ENCODE assay signal across 23 cellular contexts in the genomic region with DNA sequence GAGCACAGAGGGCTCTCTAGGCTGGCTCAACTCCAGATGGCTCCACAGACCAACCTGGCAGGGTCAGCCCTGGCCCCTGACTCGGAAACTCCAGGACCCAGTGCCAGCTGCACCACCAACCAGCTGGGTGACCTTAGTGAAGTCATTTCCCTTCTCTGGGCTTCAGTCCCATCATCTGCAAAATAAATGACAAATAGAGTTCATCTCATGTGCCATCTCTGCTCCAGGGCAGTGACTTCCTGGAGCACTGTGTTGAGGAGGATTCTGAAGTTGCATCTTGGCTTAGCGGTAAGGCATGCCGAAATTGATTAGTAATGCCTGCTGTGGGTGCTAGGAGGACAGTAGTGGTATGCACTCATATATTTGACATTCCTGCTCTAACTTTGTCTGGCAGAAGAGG. TPM values are rescaled to one million over a fixed set of nuclear protein-coding genes. Genes with fewer than 3 reads are reported as not detected.
A peak's percentile ranks its signal among the peaks of the same experiment; 100 is the strongest.
DNase-seq lines count a peak whose midpoint lies in the region; ATAC-seq and TF ChIP-seq lines count a peak whose summit lies in the region.
"Had no signal": no experiment of that assay in that cellular context is flagged by ENCODE, and none has a peak within 500 bp of the region (broad histone marks: within the 10 kb centered on the region; RNA-seq: fewer than 3 reads in every experiment).

No MANE protein-coding gene starts in this region.

- no peak overlapping the region for H3K4me3 ChIP-seq in uterus
- H3K4me3 ChIP-seq: lung, skin epidermis had no signal

- no peaks in the 10 kb centered on the region for H3K36me3 Mint-ChIP-seq in stimulated activated naive CD8-positive, alpha-beta T cell treated with anti-CD3 and anti-CD28 coated beads, Interleukin-15, Interleukin-2, amounts not matched to agents 100 ng/mL and 50 ng/mL, for 24 hours (ENCODE audit: low read depth)
- H3K36me3 Mint-ChIP-seq in T-helper 17 cell (ENCODE audit: low read depth) (peaks cover 6% of the 10 kb centered on the region), memory B cell (peaks cover 3% of the 10 kb centered on the region)

- ATAC-seq in stimulated activated naive CD8-positive, alpha-beta T cell treated with anti-CD3 and anti-CD28 coated beads, Interleukin-15, amount 100 ng/mL, for 72 hours, result no peak
- ATAC-seq in T-helper 17 cell (no peak), memory B cell (ENCODE audit: low read depth) (no peak), HG02840 (IDR thresholded peaks at IDR 0.05; ENCODE audit: low FRiP score, unreplicated experiment) (no peak)

- peak overlapping the region; percentile 66 for H3K27ac Mint-ChIP-seq in stimulated activated naive CD8-positive, alpha-beta T cell treated with anti-CD3 and anti-CD28 coated beads, Interleukin-15, Interleukin-2, amounts not matched to agents 100 ng/mL and 50 ng/mL, for 24 hours
- H3K27ac Mint-ChIP-seq in stimulated activated naive CD8-positive, alpha-beta T cell treated with anti-CD3 and anti-CD28 coated beads, Interleukin-15, amount 100 ng/mL, for 72 hours, result peak overlapping the region in 1 of 2 donors; percentile 87
- H3K27ac Mint-ChIP-seq in T-helper 17 cell (peak overlapping the region; percentile 95), memory B cell (peak overlapping the region; percentile 87)

- intact Hi-C loops in uterus (cut with DNase I; ENCODE audit: low total_unique reads), result no loop called here

- H3K27me3 Mint-ChIP-seq in stimulated activated naive CD8-positive, alpha-beta T cell treated with anti-CD3 and anti-CD28 coated beads, Interleukin-15, Interleukin-2, amounts not matched to agents 100 ng/mL and 50 ng/mL, for 24 hours, result no peaks in the 10 kb centered on the region
- no peaks in the 10 kb centered on the region for H3K27me3 Mint-ChIP-seq in stimulated activated naive CD8-positive, alpha-beta T cell treated with anti-CD3 and anti-CD28 coated beads, Interleukin-15, amount 100 ng/mL, for 72 hours
- H3K27me3 Mint-ChIP-seq in T-helper 17 cell, result no peaks in the 10 kb centered on the region
- H3K27me3 Mint-ChIP-seq in memory B cell, result no peaks in the 10 kb centered on the region

- TF ChIP-seq POLR2A in uterus (IDR thresholded peaks at IDR 0.05), result no peak

- no peaks in the 10 kb centered on the region for H3K9me3 Mint-ChIP-seq in stimulated activated naive CD8-positive, alpha-beta T cell treated with anti-CD3 and anti-CD28 coated beads, Interleukin-15, Interleukin-2, amounts not matched to agents 100 ng/mL and 50 ng/mL, for 24 hours
- peaks cover 0 to 4% of the 10 kb centered on the region in 2 donors for H3K9me3 Mint-ChIP-seq in stimulated activated naive CD8-positive, alpha-beta T cell treated with anti-CD3 and anti-CD28 coated beads, Interleukin-15, amount 100 ng/mL, for 72 hours
- H3K9me3 Mint-ChIP-seq in memory B cell, result no peaks in the 10 kb centered on the region
- H3K9me3 Mint-ChIP-seq: nephron had no signal

- H3K27ac ChIP-seq in uterus, result no peak overlapping the region
- H3K27ac ChIP-seq: RWPE1 had no signal

- TF ChIP-seq CTCF in uterus (IDR thresholded peaks at IDR 0.05), result no peak
- no peak for TF ChIP-seq CTCF in GM10266 (IDR thresholded peaks at IDR 0.05; ENCODE audit: control insufficient read depth, insufficient read depth, low read depth, missing control alignments)

- H3K9me3 ChIP-seq in T-helper 17 cell (ENCODE audit: control insufficient read depth, low read length, poor library complexity, severe bottlenecking), result no peaks in the 10 kb centered on the region
- H3K9me3 ChIP-seq in uterus, result no peaks in the 10 kb centered on the region

- peak overlapping the region; percentile 50 for H3K4me3 Mint-ChIP-seq in stimulated activated naive CD8-positive, alpha-beta T cell treated with anti-CD3 and anti-CD28 coated beads, Interleukin-15, Interleukin-2, amounts not matched to agents 100 ng/mL and 50 ng/mL, for 24 hours
- H3K4me3 Mint-ChIP-seq in stimulated activated naive CD8-positive, alpha-beta T cell treated with anti-CD3 and anti-CD28 coated beads, Interleukin-15, amount 100 ng/mL, for 72 hours, result no peak overlapping the region
- H3K4me3 Mint-ChIP-seq in T-helper 17 cell, result peak overlapping the region; percentile 77
- peak overlapping the region; percentile 22 for H3K4me3 Mint-ChIP-seq in memory B cell
- H3K4me3 Mint-ChIP-seq: nephron had no signal

- no peaks in the 10 kb centered on the region for H3K4me1 ChIP-seq in uterus

- H3K27me3 ChIP-seq in uterus, result no peaks in the 10 kb centered on the region

- H3K4me1 Mint-ChIP-seq in stimulated activated naive CD8-positive, alpha-beta T cell treated with anti-CD3 and anti-CD28 coated beads, Interleukin-15, Interleukin-2, amounts not matched to agents 100 ng/mL and 50 ng/mL, for 24 hours (ENCODE audit: low read depth), result peaks cover 86% of the 10 kb centered on the region
- peaks cover 77% of the 10 kb centered on the region for H3K4me1 Mint-ChIP-seq in stimulated activated naive CD8-positive, alpha-beta T cell treated with anti-CD3 and anti-CD28 coated beads, Interleukin-15, amount 100 ng/mL, for 72 hours
- H3K4me1 Mint-ChIP-seq in T-helper 17 cell (peaks cover 86% of the 10 kb centered on the region), memory B cell (peaks cover 65% of the 10 kb centered on the region)

- no peak for DNase-seq in stimulated activated naive CD8-positive, alpha-beta T cell treated with anti-CD3 and anti-CD28 coated beads, Interleukin-15, amount 100 ng/mL, for 72 hours
- no peak for DNase-seq in T-helper 17 cell
- DNase-seq in memory B cell (ENCODE audit: low spot score in 2 of 2), result no peak
- DNase-seq in uterus, result no peak
- no peak for DNase-seq in GM10266 (ENCODE audit: extremely low spot score)
- no peak for DNase-seq in NCI-H1930 (lab: John Stamatoyannopoulos, UW)
- DNase-seq: cortex of kidney; DMS79; hypothalamus; KG1; NCI-H1092 treated with DMSO at 0.1 percent for 48 hours; NCI-H2081 treated with DMSO at 0.1 percent for 48 hours; NCI-H510A; NK-92 treated with Interleukin-12 subunit alpha and Interleukin-12 subunit beta, amount 100 ng/mL, for 24 hours; stimulated activated CD4-positive, alpha-beta T cell treated with anti-CD3 and anti-CD28 coated beads, Interleukin-2, amount 100 ng/mL, for 48 hours had no signal

- H3K36me3 ChIP-seq in uterus, result no peaks in the 10 kb centered on the region

RNA-seq across cellular contexts. Expression of a gene that starts 31.5 kb away (rescaled TPM):
- total RNA-seq in T-helper 17 cell, result 10 to 100 TPM; 20.7 to 27.7 TPM
- 1 to 10 TPM; 2.4 to 8.6 (median 3.1) TPM for total RNA-seq in uterus
- total RNA-seq: fibroblast of villous mesenchyme had no signal

RNA-seq across cellular contexts. Expression of a gene that starts 47.5 kb away (rescaled TPM):
- under 1 TPM; 0.15 to 0.89 TPM for total RNA-seq in T-helper 17 cell
- total RNA-seq in uterus, result 1 to 10 TPM in 1 of 4 donors, not detected in 3; 6.8 TPM
- total RNA-seq: fibroblast of villous mesenchyme, posterior vena cava had no signal

Comparison
In these comparisons a context has a peak if more than half of its experiments do, and no peak if none do; other contexts are left out.
1. H3K4me3 Mint-ChIP-seq: peak in stimulated activated naive CD8-positive, alpha-beta T cell treated with anti-CD3 and anti-CD28 coated beads, Interleukin-15, Interleukin-2, amounts not matched to agents 100 ng/mL and 50 ng/mL, for 24 hours (single experiment), T-helper 17 cell (single experiment) and memory B cell (single experiment); none in stimulated activated naive CD8-positive, alpha-beta T cell treated with anti-CD3 and anti-CD28 coated beads, Interleukin-15, amount 100 ng/mL, for 72 hours (0 of 2).